In the genomic region with DNA sequence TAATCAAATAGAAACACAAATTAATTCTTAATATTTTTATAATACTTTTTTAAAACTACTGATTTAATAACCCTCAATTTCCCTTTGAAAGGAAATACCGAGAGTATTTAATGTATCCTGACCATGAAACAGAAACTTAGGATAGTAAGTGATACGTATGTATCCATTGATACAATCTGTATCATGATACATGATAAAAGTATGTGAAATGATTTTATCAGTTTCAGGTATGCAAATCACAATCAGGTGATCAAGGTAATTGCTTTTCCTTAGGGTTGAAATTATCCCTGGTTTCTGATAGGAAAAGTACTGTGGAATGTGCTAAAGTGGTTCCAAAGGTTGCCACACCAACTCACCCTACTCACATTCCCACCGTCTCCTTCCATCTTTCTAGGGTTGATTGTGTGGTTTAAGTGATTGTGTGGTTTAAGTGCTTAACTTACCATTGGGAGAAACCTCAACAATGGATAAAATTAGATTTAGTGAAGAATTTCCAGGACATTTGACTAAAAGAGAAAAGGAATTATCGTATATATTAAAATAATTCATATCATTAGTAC, we compare ENCODE assay signal across 1 cellular context.
TF ChIP-seq lines count a peak whose summit lies in the region.

No MANE protein-coding gene starts in this region.

TF ChIP-seq in SK-N-SH, 30 proteins besides CTCF, POLR2A, EP300 and RAD21 (continued from another document):
- TF ChIP-seq, protein P1, sequence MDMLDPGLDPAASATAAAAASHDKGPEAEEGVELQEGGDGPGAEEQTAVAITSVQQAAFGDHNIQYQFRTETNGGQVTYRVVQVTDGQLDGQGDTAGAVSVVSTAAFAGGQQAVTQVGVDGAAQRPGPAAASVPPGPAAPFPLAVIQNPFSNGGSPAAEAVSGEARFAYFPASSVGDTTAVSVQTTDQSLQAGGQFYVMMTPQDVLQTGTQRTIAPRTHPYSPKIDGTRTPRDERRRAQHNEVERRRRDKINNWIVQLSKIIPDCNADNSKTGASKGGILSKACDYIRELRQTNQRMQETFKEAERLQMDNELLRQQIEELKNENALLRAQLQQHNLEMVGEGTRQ (IDR thresholded peaks at IDR 0.05; ENCODE audit: borderline replicate concordance, low read depth, low read length) = no peak
- TF ChIP-seq TEAD4 (IDR thresholded peaks at IDR 0.05; ENCODE audit: borderline replicate concordance, insufficient read depth) = no peak
- TF ChIP-seq RFX5 (IDR thresholded peaks at IDR 0.05; ENCODE audit: low read length) = no peak
- no peak for TF ChIP-seq FOXM1 (IDR thresholded peaks at IDR 0.05; ENCODE audit: low read depth)
- no peak for TF ChIP-seq MEF2A (IDR thresholded peaks at IDR 0.05; ENCODE audit: borderline replicate concordance, low read depth)
- no peak for TF ChIP-seq TAF1 (IDR thresholded peaks at IDR 0.05; ENCODE audit: borderline replicate concordance, low read depth, low read length)
- TF ChIP-seq GATA2 (CRISPR knock-in tag; IDR thresholded peaks at IDR 0.05) = no peak
- no peak for TF ChIP-seq JUND (IDR thresholded peaks at IDR 0.05)
- TF ChIP-seq POLR2AphosphoS5 (IDR thresholded peaks at IDR 0.05; ENCODE audit: low read depth, low read length) = no peak
- TF ChIP-seq CHD2 (IDR thresholded peaks at IDR 0.05; ENCODE audit: low read length, partially characterized antibody) = no peak
- TF ChIP-seq, protein P2, sequence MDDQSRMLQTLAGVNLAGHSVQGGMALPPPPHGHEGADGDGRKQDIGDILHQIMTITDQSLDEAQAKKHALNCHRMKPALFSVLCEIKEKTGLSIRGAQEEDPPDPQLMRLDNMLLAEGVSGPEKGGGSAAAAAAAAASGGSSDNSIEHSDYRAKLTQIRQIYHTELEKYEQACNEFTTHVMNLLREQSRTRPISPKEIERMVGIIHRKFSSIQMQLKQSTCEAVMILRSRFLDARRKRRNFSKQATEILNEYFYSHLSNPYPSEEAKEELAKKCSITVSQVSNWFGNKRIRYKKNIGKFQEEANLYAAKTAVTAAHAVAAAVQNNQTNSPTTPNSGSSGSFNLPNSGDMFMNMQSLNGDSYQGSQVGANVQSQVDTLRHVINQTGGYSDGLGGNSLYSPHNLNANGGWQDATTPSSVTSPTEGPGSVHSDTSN (IDR thresholded peaks at IDR 0.05) = no peak
- TF ChIP-seq SIN3A (IDR thresholded peaks at IDR 0.05; ENCODE audit: borderline replicate concordance, low read depth, low read length) = no peak
- no peak for TF ChIP-seq RCOR1 (IDR thresholded peaks at IDR 0.05; ENCODE audit: low read length)
- no peak for TF ChIP-seq NFIC (IDR thresholded peaks at IDR 0.05; ENCODE audit: borderline replicate concordance)
